ENCODE assay signal across 7 cellular contexts in genomic region chr17:30726310-30726709, GRCh38.
DNase-seq lines count a peak whose midpoint lies in the region; ATAC-seq and TF ChIP-seq lines count a peak whose summit lies in the region.
"Not testable (repeated sequence)": the region's sequence is repeated elsewhere in the genome, so short reads cannot be mapped to it uniquely, and the experiment has no call there.

No MANE protein-coding gene starts in this region.

- WGBS in H9 (ENCODE audit: extremely low coverage, insufficient read length, low lambda C conversion rate), result no CpG with 5 or more reads among the region's 9 CpGs

- ATAC-seq in activated CD8-positive, alpha-beta T cell treated with anti-CD3 and anti-CD28 coated beads, Interleukin-2, amount 10 ng/mL, durations not matched to agents 7 days and 5 days; left lobe of liver; upper lobe of right lung: not testable (repeated sequence)

- not testable (repeated sequence) for H3K9me3 ChIP-seq in H9 (ENCODE audit: control insufficient read depth, low read depth, low read length); upper lobe of right lung

- not testable (repeated sequence) for H3K4me2 ChIP-seq in H9 (ENCODE audit: insufficient read depth, insufficient read length, low read length)

- H4K91ac ChIP-seq in H9 (ENCODE audit: insufficient read length, low read depth, low read length), result not testable (repeated sequence)

- not testable (repeated sequence) for H3K9me3 Mint-ChIP-seq in H9; activated CD8-positive, alpha-beta T cell treated with anti-CD3 and anti-CD28 coated beads, Interleukin-2, amount 10 ng/mL, durations not matched to agents 7 days and 5 days (ENCODE audit: insufficient read depth); osteocyte (ENCODE audit: unreplicated experiment)

- H3K9ac ChIP-seq in H9 (ENCODE audit: extremely low read depth, insufficient read length, low read length), result not testable (repeated sequence)

- not testable (repeated sequence) for H4K8ac ChIP-seq in H9 (replicated peaks; ENCODE audit: insufficient read length, low read depth, low read length)

- not testable (repeated sequence) for H4K20me1 ChIP-seq in H9 (ENCODE audit: control insufficient read depth, insufficient read depth, insufficient read length)

- H4K5ac ChIP-seq in H9 (ENCODE audit: insufficient read length, low read depth, low read length), result not testable (repeated sequence)

- POLR2A ChIA-PET in activated CD8-positive, alpha-beta T cell treated with anti-CD3 and anti-CD28 coated beads, Interleukin-2, amount 10 ng/mL, durations not matched to agents 7 days and 5 days (lab: Charles Lee), result not testable (repeated sequence)

- CTCF ChIA-PET in activated CD8-positive, alpha-beta T cell treated with anti-CD3 and anti-CD28 coated beads, Interleukin-2, amount 10 ng/mL, durations not matched to agents 7 days and 5 days (lab: Charles Lee), result interaction anchor here (1.1 kb wide), 1 partner anchor 9 kb away, joined by 3 read pairs; no protein-coding TSS in a partner anchor

- peaks cover 11% of the 10 kb centered on the region for H3K79me1 ChIP-seq in H9 (ENCODE audit: insufficient read depth, low read depth, low read length, poor library complexity, severe bottlenecking)

- peaks cover 23% of the 10 kb centered on the region; the same call in 1 of the 2 replicates for H3K79me2 ChIP-seq in H9 (ENCODE audit: insufficient read depth, low read length)

- not testable (repeated sequence) for TF ChIP-seq CTCF in H9 (conservative IDR thresholded peaks at IDR 0.05); osteocyte (IDR thresholded peaks at IDR 0.05); upper lobe of right lung (IDR thresholded peaks at IDR 0.05)

- not testable (repeated sequence) for H3K4me1 ChIP-seq in H9 (ENCODE audit: insufficient read depth, low read length); upper lobe of right lung

- H3K27me3 Mint-ChIP-seq in H9 (ENCODE audit: low read depth); activated CD8-positive, alpha-beta T cell treated with anti-CD3 and anti-CD28 coated beads, Interleukin-2, amount 10 ng/mL, durations not matched to agents 7 days and 5 days (ENCODE audit: low read depth); osteocyte (ENCODE audit: unreplicated experiment): not testable (repeated sequence)

- H3K4me3 ChIP-seq in upper lobe of right lung, result not testable (repeated sequence)

- not testable (repeated sequence) for H3K23ac ChIP-seq in H9 (ENCODE audit: insufficient read length, low read depth, low read length)

- H2AK5ac ChIP-seq in H9 (ENCODE audit: insufficient read length, low read length), result not testable (repeated sequence)

- not testable (repeated sequence) for H3K18ac ChIP-seq in H9 (ENCODE audit: insufficient read length, low read depth, low read length)

- H3K14ac ChIP-seq in H9 (ENCODE audit: insufficient read depth, low read length), result not testable (repeated sequence)

- not testable (repeated sequence) for H3K27me3 ChIP-seq in H9 (ENCODE audit: insufficient read depth, low read length); upper lobe of right lung

- not testable (repeated sequence) for H3K23me2 ChIP-seq in H9 (ENCODE audit: insufficient read length, low read depth, low read length, poor library complexity, severe bottlenecking)

- peak; percentile 8 for DNase-seq in H9
- peak; percentile 10 for DNase-seq in activated CD8-positive, alpha-beta T cell treated with anti-CD3 and anti-CD28 coated beads, Interleukin-2, amount 10 ng/mL, durations not matched to agents 7 days and 5 days
- DNase-seq in activated effector memory CD4-positive, alpha-beta T cell treated with anti-CD3 and anti-CD28 coated beads, Interleukin-2, amount 50 U/mL, for 16 hours, result peak; percentile 2
- peak; percentile 22 for DNase-seq in ecto neural progenitor cell (ENCODE audit: low spot score)
- DNase-seq in left lobe of liver (ENCODE audit: low spot score), result peak; percentile 10
- peak; percentile 15 for DNase-seq in osteocyte (ENCODE audit: extremely low spot score, unreplicated experiment)
- DNase-seq in upper lobe of right lung, result peak; percentile 6

- H2BK12ac ChIP-seq in H9 (ENCODE audit: insufficient read length, low read depth, low read length), result not testable (repeated sequence)

- not testable (repeated sequence) for H3K36me3 ChIP-seq in upper lobe of right lung

- not testable (repeated sequence) for H3K4ac ChIP-seq in H9 (ENCODE audit: low read depth, low read length)

- H3K36me3 Mint-ChIP-seq in H9 (ENCODE audit: insufficient read depth in 1 of 3, low read depth in 3 of 3), result peaks cover 8 to 24% (median 24%) of the 10 kb centered on the region in 3 experiments; a peak in 5 of 7 replicates
- H3K36me3 Mint-ChIP-seq in activated CD8-positive, alpha-beta T cell treated with anti-CD3 and anti-CD28 coated beads, Interleukin-2, amount 10 ng/mL, durations not matched to agents 7 days and 5 days (ENCODE audit: low read depth); osteocyte (ENCODE audit: unreplicated experiment): not testable (repeated sequence)

- H2BK15ac ChIP-seq in H9 (ENCODE audit: low read depth, low read length), result not testable (repeated sequence)

- not testable (repeated sequence) for H2BK20ac ChIP-seq in H9 (ENCODE audit: low read depth, low read length, poor library complexity, severe bottlenecking)

- H2BK120ac ChIP-seq in H9 (ENCODE audit: low read depth, low read length, poor library complexity, severe bottlenecking), result not testable (repeated sequence)

- H3T11ph ChIP-seq in H9 (ENCODE audit: low read length), result not testable (repeated sequence)

- intact Hi-C loops in upper lobe of right lung (cut with DNase I), result not testable (repeated sequence)

- not testable (repeated sequence) for H3K4me3 Mint-ChIP-seq in H9; activated CD8-positive, alpha-beta T cell treated with anti-CD3 and anti-CD28 coated beads, Interleukin-2, amount 10 ng/mL, durations not matched to agents 7 days and 5 days; osteocyte (ENCODE audit: unreplicated experiment)

- not testable (repeated sequence) for H3K56ac ChIP-seq in H9 (ENCODE audit: insufficient read length, low read depth, low read length)

- H2AFZ ChIP-seq in H9 (ENCODE audit: low read length), result not testable (repeated sequence)

- not testable (repeated sequence) for H2BK5ac ChIP-seq in H9 (ENCODE audit: insufficient read length, low read length)

- not testable (repeated sequence) for H3K27ac ChIP-seq in H9 (ENCODE audit: insufficient read length, low read depth, low read length); upper lobe of right lung

- H3K27ac Mint-ChIP-seq in H9; activated CD8-positive, alpha-beta T cell treated with anti-CD3 and anti-CD28 coated beads, Interleukin-2, amount 10 ng/mL, durations not matched to agents 7 days and 5 days; osteocyte (ENCODE audit: unreplicated experiment): not testable (repeated sequence)

- H3K4me1 Mint-ChIP-seq in H9, result peaks cover 11 to 20% of the 10 kb centered on the region in 2 experiments
- H3K4me1 Mint-ChIP-seq in activated CD8-positive, alpha-beta T cell treated with anti-CD3 and anti-CD28 coated beads, Interleukin-2, amount 10 ng/mL, durations not matched to agents 7 days and 5 days (ENCODE audit: low read depth), result peaks cover 24% of the 10 kb centered on the region
- not testable (repeated sequence) for H3K4me1 Mint-ChIP-seq in osteocyte (ENCODE audit: unreplicated experiment)
